In the genomic region with DNA sequence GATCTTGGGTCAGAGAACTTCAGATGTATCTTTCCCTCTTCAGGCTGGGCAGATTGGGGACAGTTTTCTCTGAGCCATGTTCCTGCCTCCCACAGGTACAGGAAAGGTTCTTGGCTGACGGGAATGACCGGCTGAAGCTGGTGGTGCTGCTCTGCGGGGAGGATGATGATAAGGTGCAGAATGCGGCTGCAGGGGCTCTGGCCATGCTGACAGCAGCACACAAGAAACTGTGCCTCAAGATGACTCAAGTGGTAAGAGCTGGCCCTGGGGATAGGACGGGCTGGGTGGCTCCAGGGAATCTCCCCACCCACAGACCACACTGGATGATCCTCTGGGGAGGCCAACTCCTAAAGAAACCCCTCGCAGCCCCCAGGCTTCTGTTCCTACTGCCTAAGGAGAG, we compare ENCODE assay signal across 19 cellular contexts. TPM values are rescaled to one million over a fixed set of nuclear protein-coding genes. Genes with fewer than 3 reads are reported as not detected.
"Had no signal": no experiment of that assay in that cellular context is flagged by ENCODE, and none has a peak within 500 bp of the region (broad histone marks: within the 10 kb centered on the region; RNA-seq: fewer than 3 reads in every experiment).

No MANE protein-coding gene starts in this region.

- FAIRE-seq: endothelial cell of umbilical vein had no signal

- H3K27ac Mint-ChIP-seq: activated naive CD4-positive, alpha-beta T cell treated with anti-CD3 and anti-CD28 coated beads, Interleukin-2, amount 10 ng/mL, durations not matched to agents 7 days and 5 days; nephron progenitor cell had no signal

- H3K4me3 ChIP-seq: adrenal gland, colonic mucosa, SJCRH30, upper lobe of left lung had no signal

- H3K27me3 ChIP-seq: adrenal gland, colonic mucosa, upper lobe of left lung had no signal

- H3K4me3 Mint-ChIP-seq: activated naive CD4-positive, alpha-beta T cell treated with anti-CD3 and anti-CD28 coated beads, Interleukin-2, amount 10 ng/mL, durations not matched to agents 7 days and 5 days; nephron progenitor cell had no signal

- H3K4me1 Mint-ChIP-seq: nephron progenitor cell had no signal

- DNase-seq: activated naive CD4-positive, alpha-beta T cell treated with anti-CD3 and anti-CD28 coated beads, Interleukin-2, amount 10 ng/mL, durations not matched to agents 7 days and 5 days; adrenal gland; central memory CD4-positive, alpha-beta T cell; colonic mucosa; effector CD4-positive, alpha-beta T cell; foreskin melanocyte; kidney glomerular epithelial cell; nephron progenitor cell; occipital lobe; SJCRH30; stimulated activated CD4-positive, alpha-beta T cell treated with anti-CD3 and anti-CD28 coated beads, Interleukin-2, amount 100 ng/mL, for 48 hours; stimulated activated naive CD4-positive, alpha-beta T cell; upper lobe of left lung had no signal

- H3K36me3 ChIP-seq: adrenal gland, colonic mucosa, SJCRH30, upper lobe of left lung had no signal

RNA-seq across cellular contexts. Expression of a gene that starts 10.9 kb away (rescaled TPM):
- total RNA-seq: adrenal gland; colonic mucosa; endothelial cell of umbilical vein; liver; mesenteric fat pad; occipital lobe; posterior vena cava; SJCRH30; T-helper 2 cell treated with Interferon-gamma antibody and Interleukin-4, amounts not matched to agents 100 ng/mL and 5 ng/mL, for 36 hours; temporal lobe; upper lobe of left lung had no signal

RNA-seq across cellular contexts. Expression of a gene that starts 35.7 kb away (rescaled TPM):
- total RNA-seq: colonic mucosa, endothelial cell of umbilical vein, mesenteric fat pad, posterior vena cava, temporal lobe had no signal
